8 cellular contexts compared by ENCODE assay signal in genomic region chr1:51517361-51518032, GRCh38. TPM values are rescaled to one million over a fixed set of nuclear protein-coding genes. Genes with fewer than 3 reads are reported as not detected.
A peak's percentile ranks its signal among the peaks of the same experiment; 100 is the strongest.
DNase-seq lines count a peak whose midpoint lies in the region; ATAC-seq and TF ChIP-seq lines count a peak whose summit lies in the region.

No MANE protein-coding gene starts in this region.

- H3K4me3 ChIP-seq in epithelial cell of esophagus (ENCODE audit: low read length), result peak overlapping the region; percentile 87
- H3K4me3 ChIP-seq in neutrophil (ENCODE audit: low read depth in 1 of 2, low read length in 1 of 2), result peak overlapping the region; percentile 82 to 95

- POLR2A ChIA-PET in RWPE1 (lab: Yijun Ruan, JAX; ENCODE audit: low non-redundant PET), result no interaction called here

- CTCF ChIA-PET in RWPE1 (lab: Yijun Ruan, JAX), result no interaction called here

- H3K9me3 ChIP-seq in neutrophil, result no peaks in the 10 kb centered on the region

- ATAC-seq in HG03457 (IDR thresholded peaks at IDR 0.05; ENCODE audit: unreplicated experiment) (no peak), left lobe of liver (no peak)

- H3K36me3 ChIP-seq in neutrophil, result no peaks in the 10 kb centered on the region

- H3K4me1 ChIP-seq in neutrophil (ENCODE audit: control insufficient read depth in 1 of 2, insufficient read depth in 1 of 2, low read depth in 1 of 2, low read length in 1 of 2), result peaks cover 51 to 72% of the 10 kb centered on the region in 2 experiments

- no peak for TF ChIP-seq CTCF in RWPE1 (conservative IDR thresholded peaks at IDR 0.05; ENCODE audit: low read depth)
- TF ChIP-seq CTCF in epithelial cell of esophagus (IDR thresholded peaks at IDR 0.05; ENCODE audit: insufficient read depth, low read depth, low read length, missing control alignments), result no peak
- no peak for TF ChIP-seq CTCF in neutrophil (IDR thresholded peaks at IDR 0.05)
- TF ChIP-seq CTCF in GM20000 (IDR thresholded peaks at IDR 0.05; ENCODE audit: extremely low read depth, missing control alignments), result no peak

- peak; percentile 14 for DNase-seq in NCI-H82 (lab: John Stamatoyannopoulos, UW)
- DNase-seq in NCI-H82 treated with DMSO at 0.1 percent for 48 hours (lab: John Stamatoyannopoulos, UW; ENCODE audit: unreplicated experiment), result no peak
- DNase-seq in RWPE1 (ENCODE audit: low spot score), result no peak
- peak; percentile 8 for DNase-seq in epithelial cell of esophagus (ENCODE audit: low read depth)
- DNase-seq in left lobe of liver (ENCODE audit: low spot score), result no peak
- no peak for DNase-seq in GM20000 (ENCODE audit: low spot score)

- peak overlapping the region; percentile 91 for H3K27ac ChIP-seq in RWPE1
- H3K27ac ChIP-seq in neutrophil, result peak overlapping the region; percentile 93

- H3K27me3 ChIP-seq in neutrophil, result no peaks in the 10 kb centered on the region

RNA-seq across cellular contexts. Expression of gene EPS15, which starts 1.6 kb away (rescaled TPM):
- 26.1 TPM for total RNA-seq in left lobe of liver

Comparison
In these comparisons a context has a peak if more than half of its experiments do, and no peak if none do; other contexts are left out.
1. DNase-seq: peak in NCI-H82 (single experiment) and epithelial cell of esophagus (single experiment); none in NCI-H82 treated with DMSO at 0.1 percent for 48 hours (single experiment), RWPE1 (single experiment), left lobe of liver (single experiment) and GM20000 (single experiment).